In genomic region chr12:51246254-51246853, GRCh38 we compare ENCODE assay signal across 8 cellular contexts. TPM values are rescaled to one million over a fixed set of nuclear protein-coding genes. Genes with fewer than 3 reads are reported as not detected.
DNase-seq lines count a peak whose midpoint lies in the region; ATAC-seq and TF ChIP-seq lines count a peak whose summit lies in the region.

No MANE protein-coding gene starts in this region.

- peak overlapping the region; percentile 94 for H3K27ac Mint-ChIP-seq in central memory CD8-positive, alpha-beta T cell (ENCODE audit: low read depth)
- H3K27ac Mint-ChIP-seq in mesothelial cell of epicardium, result peak overlapping the region; percentile 53

- no peak overlapping the region for H3K4me3 Mint-ChIP-seq in central memory CD8-positive, alpha-beta T cell
- H3K4me3 Mint-ChIP-seq in mesothelial cell of epicardium, result no peak overlapping the region

- H3K36me3 Mint-ChIP-seq in central memory CD8-positive, alpha-beta T cell (ENCODE audit: insufficient read depth), result peaks cover 36% of the 10 kb centered on the region
- H3K36me3 Mint-ChIP-seq in mesothelial cell of epicardium, result peaks cover 16% of the 10 kb centered on the region

- ATAC-seq in central memory CD8-positive, alpha-beta T cell (replicated peaks; ENCODE audit: extremely low read depth, poor library complexity, severe bottlenecking), result peak; percentile 68
- no peak for ATAC-seq in GM19023 (IDR thresholded peaks at IDR 0.05; ENCODE audit: unreplicated experiment)

- no peak for TF ChIP-seq CTCF in mesothelial cell of epicardium (IDR thresholded peaks at IDR 0.05; ENCODE audit: unreplicated experiment)

- DNase-seq in NCI-H1092 treated with DMSO at 0.1 percent for 48 hours (lab: John Stamatoyannopoulos, UW) (peak; percentile 10), NCI-H1092 (lab: John Stamatoyannopoulos, UW) (no peak), OCI-M2 (lab: John Stamatoyannopoulos, UW; ENCODE audit: unreplicated experiment) (peak; percentile 39), mesothelial cell of epicardium (ENCODE audit: low spot score in 2 of 2, unreplicated experiment in 2 of 2) (no peak), COLO829 (ENCODE audit: low spot score) (no peak)
- DNase-seq in central memory CD8-positive, alpha-beta T cell (ENCODE audit: low spot score in 2 of 2), result peak in 1 of 2 donors; percentile 25
- no peak for DNase-seq in NK-92 treated with Interleukin-12 subunit alpha and Interleukin-12 subunit beta, amount 100 ng/mL, for 24 hours (lab: John Stamatoyannopoulos, UW)

- H3K9me3 Mint-ChIP-seq in central memory CD8-positive, alpha-beta T cell, result no peaks in the 10 kb centered on the region
- no peaks in the 10 kb centered on the region for H3K9me3 Mint-ChIP-seq in mesothelial cell of epicardium

- H3K27me3 Mint-ChIP-seq in central memory CD8-positive, alpha-beta T cell, result no peaks in the 10 kb centered on the region
- H3K27me3 Mint-ChIP-seq in mesothelial cell of epicardium (ENCODE audit: low read depth), result no peaks in the 10 kb centered on the region

- peaks cover 53% of the 10 kb centered on the region for H3K4me1 Mint-ChIP-seq in central memory CD8-positive, alpha-beta T cell
- no peaks in the 10 kb centered on the region for H3K4me1 Mint-ChIP-seq in mesothelial cell of epicardium

RNA-seq across cellular contexts. Expression of gene DAZAP2, which starts 7.7 kb away (rescaled TPM):
- total RNA-seq in mesothelial cell of epicardium, result 101 to 107 TPM (median 105 TPM) in 3 replicates

RNA-seq across cellular contexts. Expression of gene SMAGP, which starts 23.9 kb away (rescaled TPM):
- total RNA-seq in mesothelial cell of epicardium, result 21.5 to 23.0 TPM (median 22.2 TPM) in 3 replicates

RNA-seq across cellular contexts. Expression of gene POU6F1, which starts 28.5 kb away (rescaled TPM):
- 11.3 to 12.8 TPM (median 11.6 TPM) in 3 replicates for total RNA-seq in mesothelial cell of epicardium

Comparison
In these comparisons a context has a peak if more than half of its experiments do, and no peak if none do; other contexts are left out.
1. DNase-seq: peak in NCI-H1092 treated with DMSO at 0.1 percent for 48 hours (single experiment) and OCI-M2 (single experiment); none in NCI-H1092 (single experiment), mesothelial cell of epicardium (0 of 2), COLO829 (single experiment) and NK-92 treated with Interleukin-12 subunit alpha and Interleukin-12 subunit beta, amount 100 ng/mL, for 24 hours (single experiment).